ENCODE assay signal across 1 cellular context in the genomic region with DNA sequence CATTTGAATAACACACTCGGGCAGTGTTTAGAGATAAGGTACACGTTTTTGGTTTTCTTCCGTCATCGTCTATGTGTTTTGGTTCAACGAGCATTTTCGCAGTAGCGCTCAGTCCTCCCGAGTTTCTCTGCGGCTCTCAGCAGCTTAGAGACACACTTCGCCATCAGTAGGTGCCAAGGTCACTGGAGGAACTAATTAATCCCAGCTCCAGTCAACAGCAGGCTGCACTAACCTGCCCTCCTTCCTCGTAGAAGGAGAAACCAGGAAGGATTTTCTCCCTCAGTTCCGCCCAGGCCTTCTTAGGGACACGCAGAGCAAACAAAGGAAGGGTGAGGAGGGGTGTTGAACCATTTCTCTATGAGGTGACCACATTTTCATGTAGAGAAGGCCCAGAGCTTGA.
TF ChIP-seq lines count a peak whose summit lies in the region.

No MANE protein-coding gene starts in this region.

TF ChIP-seq in IMR-90, 13 proteins besides CTCF, POLR2A, EP300 and RAD21:
- TF ChIP-seq RCOR1 (IDR thresholded peaks at IDR 0.05; ENCODE audit: insufficient replicate concordance, low read length) = no peak
- TF ChIP-seq FOS (IDR thresholded peaks at IDR 0.05; ENCODE audit: low read depth, low read length) = no peak
- TF ChIP-seq CEBPB (IDR thresholded peaks at IDR 0.05; ENCODE audit: low read depth, low read length) = no peak
- no peak for TF ChIP-seq RFX5 (IDR thresholded peaks at IDR 0.05; ENCODE audit: low read depth, low read length)
- TF ChIP-seq NFE2L2 (IDR thresholded peaks at IDR 0.05; ENCODE audit: low read depth, low read length) = no peak
- TF ChIP-seq, protein P1, sequence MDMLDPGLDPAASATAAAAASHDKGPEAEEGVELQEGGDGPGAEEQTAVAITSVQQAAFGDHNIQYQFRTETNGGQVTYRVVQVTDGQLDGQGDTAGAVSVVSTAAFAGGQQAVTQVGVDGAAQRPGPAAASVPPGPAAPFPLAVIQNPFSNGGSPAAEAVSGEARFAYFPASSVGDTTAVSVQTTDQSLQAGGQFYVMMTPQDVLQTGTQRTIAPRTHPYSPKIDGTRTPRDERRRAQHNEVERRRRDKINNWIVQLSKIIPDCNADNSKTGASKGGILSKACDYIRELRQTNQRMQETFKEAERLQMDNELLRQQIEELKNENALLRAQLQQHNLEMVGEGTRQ (IDR thresholded peaks at IDR 0.05; ENCODE audit: low read depth, low read length) = no peak
